In genomic region chr19:45691516-45692186, GRCh38 we compare ENCODE assay signal across 8 cellular contexts. TPM values are rescaled to one million over a fixed set of nuclear protein-coding genes. Genes with fewer than 3 reads are reported as not detected.
DNase-seq lines count a peak whose midpoint lies in the region; ATAC-seq and TF ChIP-seq lines count a peak whose summit lies in the region.

Gene SNRPD2, minus strand, starts transcription at chr19:45691953. Its CDS starts 65 bp downstream, at chr19:45691888.

- H3K36me3 ChIP-seq in iPS DF 6.9 (ENCODE audit: control insufficient read depth, insufficient read depth, low read length) (peaks cover 28% of the 10 kb centered on the region), sigmoid colon (peaks cover 14 to 39% (median 18%) of the 10 kb centered on the region in 4 donors)

- H3K36me3 Mint-ChIP-seq in brain = peaks cover 45% of the 10 kb centered on the region

- no peak within 1 kb of the TSS for H3K27ac ChIP-seq in iPS DF 6.9 (ENCODE audit: low read length)
- peak within 1 kb of the TSS; percentile 93 to 95 (median 94) for H3K27ac ChIP-seq in sigmoid colon

- DNase-seq in NCI-H2227 (lab: John Stamatoyannopoulos, UW; ENCODE audit: unreplicated experiment) = peak; percentile 94
- DNase-seq in NCI-H2227 treated with DMSO at 0.1 percent for 48 hours (lab: John Stamatoyannopoulos, UW) = no peak
- peak; percentile 92 for DNase-seq in NCI-H2029 (lab: John Stamatoyannopoulos, UW)
- DNase-seq in T-helper 9 cell = peak; percentile 86
- DNase-seq in iPS DF 6.9 (ENCODE audit: low read depth, low spot score) = no peak
- peak; percentile 97 for DNase-seq in sigmoid colon

- peaks cover 25% of the 10 kb centered on the region for H3K4me1 Mint-ChIP-seq in brain

- H3K4me3 Mint-ChIP-seq in brain = peak within 1 kb of the TSS; percentile 92 to 98 (median 93)

- peaks cover 10% of the 10 kb centered on the region for H3K27me3 Mint-ChIP-seq in brain

- ATAC-seq in HG02970 (IDR thresholded peaks at IDR 0.05; ENCODE audit: low FRiP score, unreplicated experiment) = peak; percentile 55

- H3K9me3 ChIP-seq in iPS DF 6.9 (ENCODE audit: control insufficient read depth, insufficient read depth, low read length) = no peaks in the 10 kb centered on the region
- no peaks in the 10 kb centered on the region for H3K9me3 ChIP-seq in sigmoid colon

- peaks cover 0 to 3% (median 0%) of the 10 kb centered on the region in 5 experiments for H3K9me3 Mint-ChIP-seq in brain

- intact Hi-C loops in sigmoid colon (cut with DNase I) = loop anchor here (1.0 to 10.0 kb wide), 5 partner anchors 26 to 267 kb away; partner anchors contain the start of genes DMWD, ERCC1 and FBXO46

- TF ChIP-seq EP300 in sigmoid colon (IDR thresholded peaks at IDR 0.05) = no peak

- TF ChIP-seq CTCF in brain (conservative IDR thresholded peaks at IDR 0.05) (no peak), sigmoid colon (IDR thresholded peaks at IDR 0.05) (no peak)

- TF ChIP-seq POLR2A in sigmoid colon (IDR thresholded peaks at IDR 0.05) = peak; percentile 88 to 90

- H3K27ac Mint-ChIP-seq in brain = peak within 1 kb of the TSS; percentile 94 to 98 (median 97)

- H3K4me1 ChIP-seq in iPS DF 6.9 (ENCODE audit: control insufficient read depth, insufficient read depth, low read length) = no peaks in the 10 kb centered on the region; the same call in 1 of the 2 replicates
- peaks cover 0 to 24% (median 16%) of the 10 kb centered on the region in 4 donors for H3K4me1 ChIP-seq in sigmoid colon

- H3K27me3 ChIP-seq in iPS DF 6.9 (ENCODE audit: control insufficient read depth, insufficient read depth, low read length) (no peaks in the 10 kb centered on the region), sigmoid colon (no peaks in the 10 kb centered on the region)

- H3K4me3 ChIP-seq in iPS DF 6.9 (ENCODE audit: low read length) (peak within 1 kb of the TSS; percentile 88), sigmoid colon (peak within 1 kb of the TSS; percentile 62 to 91 (median 82))

- WGBS in iPS DF 6.9 (ENCODE audit: insufficient coverage, insufficient read length) = no CpG with 5 or more reads among the region's 36 CpGs
- 1% methylated on average over 36 of the region's 36 CpGs for WGBS in sigmoid colon, 2 donors

RNA-seq across cellular contexts. Expression of gene SNRPD2, which starts in this region (rescaled TPM):
- 350 TPM for polyA plus RNA-seq in brain (ENCODE audit: insufficient read depth, low read depth, low replicate concordance)
- total RNA-seq in sigmoid colon = 100 to 1,000 TPM; 145 to 261 (median 242) TPM
- polyA plus RNA-seq in sigmoid colon = 100 to 1,000 TPM; 271 to 423 (median 382) TPM

Comparison
In these comparisons a context has a peak if more than half of its experiments do, and no peak if none do; other contexts are left out.
1. DNase-seq: peak in NCI-H2227 (single experiment), NCI-H2029 (single experiment), T-helper 9 cell (single experiment) and sigmoid colon (single experiment); none in NCI-H2227 treated with DMSO at 0.1 percent for 48 hours (single experiment) and iPS DF 6.9 (single experiment).